8 cellular contexts compared by ENCODE assay signal in the genomic region with DNA sequence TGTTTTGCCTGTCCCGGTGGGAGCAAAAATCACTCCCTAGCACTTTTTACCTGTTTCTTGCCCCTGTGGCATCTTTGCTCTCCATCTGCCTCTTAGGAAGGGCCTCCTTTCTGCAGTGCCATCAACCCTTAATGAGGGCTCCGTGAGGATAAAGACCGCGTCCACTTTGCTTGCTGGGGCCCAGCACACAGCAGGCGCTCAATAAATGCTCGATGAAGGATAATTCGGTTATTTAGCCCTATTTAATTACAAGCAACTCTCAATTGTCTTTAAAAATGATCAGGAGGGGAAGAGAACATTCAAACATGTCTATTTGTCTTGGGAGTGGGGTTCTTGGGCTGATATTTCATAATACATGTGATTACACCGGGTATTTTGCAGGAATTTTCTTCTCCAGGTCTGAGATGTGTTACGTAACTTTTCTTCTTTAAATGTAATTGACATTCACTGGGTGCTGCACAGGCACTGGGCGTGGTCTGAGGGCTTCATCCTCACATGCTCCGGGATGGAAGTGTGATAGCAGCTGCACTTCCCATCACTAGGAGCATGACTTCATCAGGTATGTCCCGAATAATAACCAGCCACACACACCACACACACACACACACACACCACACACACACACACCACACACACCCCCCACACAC. TPM values are rescaled to one million over a fixed set of nuclear protein-coding genes. Genes with fewer than 3 reads are reported as not detected.
DNase-seq lines count a peak whose midpoint lies in the region; TF ChIP-seq lines count a peak whose summit lies in the region.
"Had no signal": no experiment of that assay in that cellular context is flagged by ENCODE, and none has a peak within 500 bp of the region (broad histone marks: within the 10 kb centered on the region; RNA-seq: fewer than 3 reads in every experiment).

No MANE protein-coding gene starts in this region.

- H3K27ac ChIP-seq in cingulate gyrus (ENCODE audit: low read depth, low read length) (peak overlapping the region; percentile 54), neutrophil (no peak overlapping the region), tibial artery (no peak overlapping the region), testis (no peak overlapping the region)

- H3K9me3 ChIP-seq in neutrophil (no peaks in the 10 kb centered on the region), tibial artery (peaks cover 0 to 4% (median 0%) of the 10 kb centered on the region in 3 donors), testis (no peaks in the 10 kb centered on the region)

- 42 to 46% methylated on average over 12 of the region's 12 CpGs for WGBS in testis, 2 donors

- H3K4me1 ChIP-seq in neutrophil (ENCODE audit: control insufficient read depth in 1 of 2, insufficient read depth in 1 of 2, low read depth in 1 of 2, low read length in 1 of 2) = peaks cover 0 to 4% of the 10 kb centered on the region in 2 experiments
- H3K4me1 ChIP-seq in tibial artery = peaks cover 0 to 11% (median 4%) of the 10 kb centered on the region in 4 donors
- H3K4me1 ChIP-seq in testis = no peaks in the 10 kb centered on the region

- TF ChIP-seq CTCF in neutrophil (IDR thresholded peaks at IDR 0.05) (no peak), tibial artery (IDR thresholded peaks at IDR 0.05) (no peak), testis (IDR thresholded peaks at IDR 0.05) (no peak)

- DNase-seq in ELR (ENCODE audit: low read depth) = peak; percentile 28
- peak; percentile 59 for DNase-seq in NCI-H146 (lab: John Stamatoyannopoulos, UW)
- DNase-seq in tibial artery = no peak
- no peak for DNase-seq in activated CD8-positive, alpha-beta memory T cell treated with anti-CD3 and anti-CD28 coated beads, Interleukin-2, amount 50 U/mL, for 48 hours
- no peak for DNase-seq in testis
- DNase-seq: Karpas-422 had no signal

- H3K27me3 ChIP-seq in neutrophil (peaks cover 100% of the 10 kb centered on the region), tibial artery (peaks cover 0 to 86% of the 10 kb centered on the region in 2 donors), testis (no peaks in the 10 kb centered on the region)

- H3K4me3 ChIP-seq in neutrophil (ENCODE audit: low read depth in 1 of 2, low read length in 1 of 2) (peak overlapping the region; percentile 34 to 39), tibial artery (no peak overlapping the region), testis (no peak overlapping the region)

- intact Hi-C loops in tibial artery (cut with DNase I; ENCODE audit: low total_unique reads) = no loop called here
- intact Hi-C loops in testis (cut with DNase I; ENCODE audit: low total_unique reads) = no loop called here

- H3K36me3 ChIP-seq in neutrophil = no peaks in the 10 kb centered on the region
- no peaks in the 10 kb centered on the region for H3K36me3 ChIP-seq in tibial artery
- H3K36me3 ChIP-seq in testis (ENCODE audit: low read depth, missing control alignments) = no peaks in the 10 kb centered on the region

- TF ChIP-seq POLR2A in testis (IDR thresholded peaks at IDR 0.05) = no peak

RNA-seq across cellular contexts. Expression of gene NTNG2, which starts 19.8 kb away (rescaled TPM):
- total RNA-seq in testis = 10 to 100 TPM; 23.7 to 29.0 TPM
- 3.3 TPM for polyA plus RNA-seq in testis (ENCODE audit: insufficient read depth, low read depth, low replicate concordance)

Comparison
In these comparisons a context has a peak if more than half of its experiments do, and no peak if none do; other contexts are left out.
1. DNase-seq: peak in ELR (single experiment) and NCI-H146 (single experiment); none in tibial artery (0 of 2), activated CD8-positive, alpha-beta memory T cell treated with anti-CD3 and anti-CD28 coated beads, Interleukin-2, amount 50 U/mL, for 48 hours (single experiment) and testis (single experiment).
2. H3K4me3 ChIP-seq: peak in neutrophil (2 of 2); none in tibial artery (0 of 2) and testis (0 of 2).